ENCODE assay signal across 30 cellular contexts in genomic region chr17:7222972-7223292, GRCh38. TPM values are rescaled to one million over a fixed set of nuclear protein-coding genes. Genes with fewer than 3 reads are reported as not detected.
DNase-seq lines count a peak whose midpoint lies in the region; ATAC-seq, FAIRE-seq and TF ChIP-seq lines count a peak whose summit lies in the region.
"Had no signal": no experiment of that assay in that cellular context is flagged by ENCODE, and none has a peak within 500 bp of the region (broad histone marks: within the 10 kb centered on the region; RNA-seq: fewer than 3 reads in every experiment).

No MANE protein-coding gene starts in this region.

- H3K9me3 ChIP-seq in A549 = no peaks in the 10 kb centered on the region
- no peaks in the 10 kb centered on the region for H3K9me3 ChIP-seq in BLaER1 treated with 17β-estradiol and CSF1 and Interleukin-3, amounts not matched to agents 10 nM and 100 nM (replicated peaks in 1 of 11)
- H3K9me3 ChIP-seq: left lung, psoas muscle, transverse colon had no signal

- peaks cover 26% of the 10 kb centered on the region for H3K4me1 ChIP-seq in A549
- H3K4me1 ChIP-seq in BLaER1 treated with 17β-estradiol and CSF1 and Interleukin-3, amounts not matched to agents 10 nM and 100 nM = peaks cover 31 to 49% (median 42%) of the 10 kb centered on the region in 10 experiments

- TF ChIP-seq RAD21 in A549 (conservative IDR thresholded peaks at IDR 0.05 in 1 of 2, IDR thresholded peaks at IDR 0.05 in 1 of 2) = no peak

- H3K9me3 Mint-ChIP-seq in WTC11 = no peaks in the 10 kb centered on the region
- H3K9me3 Mint-ChIP-seq in nephron = no peaks in the 10 kb centered on the region
- H3K9me3 Mint-ChIP-seq: activated CD4-positive, alpha-beta memory T cell treated with anti-CD3 and anti-CD28 coated beads for 36 hours; activated naive CD4-positive, alpha-beta T cell treated with anti-CD3 and anti-CD28 coated beads, Interleukin-2, amount 10 ng/mL, durations not matched to agents 7 days and 5 days; T-helper 2 cell treated with Interferon-gamma antibody and Interleukin-4, amounts not matched to agents 5 μg/mL and 100 μg/mL, for 36 hours had no signal

- CTCF ChIA-PET in A549 (lab: Yijun Ruan, JAX) (interaction anchor here (0.6 to 10.0 kb wide), 5 partner anchors 8 to 177 kb away, joined by 3 to 169 read pairs (median 15); partner anchors contain the start of genes DVL2, GABARAP and PHF23), WTC11 (lab: Charles Lee) (interaction anchor here (1.0 kb wide), 2 partner anchors 9 to 73 kb away, joined by 3 to 4 read pairs; no protein-coding TSS in a partner anchor)

- peaks cover 64 to 72% (median 67%) of the 10 kb centered on the region in 11 experiments for H3K36me3 ChIP-seq in BLaER1 treated with 17β-estradiol and CSF1 and Interleukin-3, amounts not matched to agents 10 nM and 100 nM

- no peak overlapping the region for H3K27ac ChIP-seq in A549
- no peak overlapping the region for H3K27ac ChIP-seq in BLaER1 treated with 17β-estradiol and CSF1 and Interleukin-3, amounts not matched to agents 10 nM and 100 nM
- H3K27ac ChIP-seq: brain microvascular endothelial cell, left lung, psoas muscle, transverse colon had no signal

- no peak for TF ChIP-seq EP300 in A549 (IDR thresholded peaks at IDR 0.05)

- WGBS in A549 (ENCODE audit: missing lambda C conversion rate) = 87% methylated on average over 7 of the region's 7 CpGs

- FAIRE-seq in A549 (lab: Jason Lieb, UNC) = no peak
- FAIRE-seq: colon, HTR-8/SVneo, islet of Langerhans had no signal

- H3K27me3 ChIP-seq in BLaER1 treated with 17β-estradiol and CSF1 and Interleukin-3, amounts not matched to agents 10 nM and 100 nM = no peaks in the 10 kb centered on the region
- H3K27me3 ChIP-seq: brain microvascular endothelial cell, left lung, transverse colon had no signal

- no peak for TF ChIP-seq CTCF in A549 (IDR thresholded peaks at IDR 0.05)
- TF ChIP-seq CTCF in WTC11 (IDR thresholded peaks at IDR 0.05) = no peak
- no peak for TF ChIP-seq CTCF in nephron (IDR thresholded peaks at IDR 0.05; ENCODE audit: unreplicated experiment in 3 of 3)

- DNase-seq in A549 (ENCODE audit: low read depth in 1 of 2, low spot score in 1 of 2) (no peak), WTC11 (ENCODE audit: low spot score) (peak; percentile 15), NCI-H128 (lab: John Stamatoyannopoulos, UW; ENCODE audit: unreplicated experiment) (no peak)
- DNase-seq: activated CD4-positive, alpha-beta memory T cell treated with anti-CD3 and anti-CD28 coated beads for 36 hours; activated CD4-positive, alpha-beta T cell treated with anti-CD3 and anti-CD28 coated beads for 1 hour; activated naive CD4-positive, alpha-beta T cell treated with anti-CD3 and anti-CD28 coated beads, Interleukin-2, amount 10 ng/mL, durations not matched to agents 7 days and 5 days; amygdala; brain microvascular endothelial cell; Calu3; DND-41; GOT3; KG1; mesendoderm; MM.1S; NCI-H1105 treated with DMSO at 0.1 percent for 48 hours; NCI-H1930; NCI-H2171 treated with DMSO at 0.1 percent for 48 hours; SHP77; stimulated activated CD4-positive, alpha-beta T cell treated with anti-CD3 and anti-CD28 coated beads, Interleukin-4, amount 100 ng/mL, for 4 hours; transverse colon had no signal

- H3K27ac Mint-ChIP-seq in WTC11 = no peak overlapping the region
- H3K27ac Mint-ChIP-seq in nephron = no peak overlapping the region
- H3K27ac Mint-ChIP-seq: activated CD4-positive, alpha-beta memory T cell treated with anti-CD3 and anti-CD28 coated beads for 36 hours; activated naive CD4-positive, alpha-beta T cell treated with anti-CD3 and anti-CD28 coated beads, Interleukin-2, amount 10 ng/mL, durations not matched to agents 7 days and 5 days; T-helper 2 cell treated with Interferon-gamma antibody and Interleukin-4, amounts not matched to agents 5 μg/mL and 100 μg/mL, for 36 hours had no signal

- H3K9ac ChIP-seq in BLaER1 treated with 17β-estradiol and CSF1 and Interleukin-3, amounts not matched to agents 10 nM and 100 nM = peak overlapping the region in 6 of 11 experiments; percentile 18 to 95 (median 93); a peak in 7 of 22 replicates

- H3K4me3 ChIP-seq in A549 = no peak overlapping the region
- H3K4me3 ChIP-seq in BLaER1 treated with 17β-estradiol and CSF1 and Interleukin-3, amounts not matched to agents 10 nM and 100 nM = no peak overlapping the region
- H3K4me3 ChIP-seq: left lung, psoas muscle, transverse colon had no signal

- POLR2A ChIA-PET in A549 (lab: Yijun Ruan, JAX) (interaction anchor here (0.8 to 1.8 kb wide), 3 partner anchors 8 to 17 kb away, joined by 3 read pairs; partner anchors contain the start of genes DVL2 and PHF23), WTC11 (lab: Charles Lee) (no interaction called here)

- peak; percentile 11; the same call in 1 of the 2 replicates for TF ChIP-seq POLR2A in A549 (IDR thresholded peaks at IDR 0.05; ENCODE audit: low read length)

- H3K27me3 Mint-ChIP-seq in WTC11 (ENCODE audit: low read depth) (peaks cover 4% of the 10 kb centered on the region; the same call in 1 of the 2 replicates), nephron (ENCODE audit: low read depth) (peaks cover 4% of the 10 kb centered on the region)
- H3K27me3 Mint-ChIP-seq: activated CD4-positive, alpha-beta memory T cell treated with anti-CD3 and anti-CD28 coated beads for 36 hours had no signal

- peaks cover 14 to 80% (median 44%) of the 10 kb centered on the region in 11 experiments; a peak in 20 of 22 replicates for H4K20me1 ChIP-seq in BLaER1 treated with 17β-estradiol and CSF1 and Interleukin-3, amounts not matched to agents 10 nM and 100 nM

- H3K4me1 Mint-ChIP-seq in WTC11 (peaks cover 27% of the 10 kb centered on the region), nephron (peaks cover 37% of the 10 kb centered on the region)

- H3K36me3 Mint-ChIP-seq in WTC11 (peaks cover 20% of the 10 kb centered on the region), nephron (ENCODE audit: low read depth) (peaks cover 25% of the 10 kb centered on the region)

- ATAC-seq in A549 = no peak
- no peak for ATAC-seq in WTC11
- no peak for ATAC-seq in GM21528 (IDR thresholded peaks at IDR 0.05; ENCODE audit: low FRiP score, unreplicated experiment)
- ATAC-seq in GM19035 (IDR thresholded peaks at IDR 0.05; ENCODE audit: unreplicated experiment) = no peak
- ATAC-seq: left lung, psoas muscle had no signal

- H3K4me2 ChIP-seq in A549 = no peak overlapping the region
- no peak overlapping the region for H3K4me2 ChIP-seq in BLaER1 treated with 17β-estradiol and CSF1 and Interleukin-3, amounts not matched to agents 10 nM and 100 nM

- no peak overlapping the region for H3K4me3 Mint-ChIP-seq in WTC11
- H3K4me3 Mint-ChIP-seq in nephron = peak overlapping the region; percentile 19 to 63 (median 51)
- H3K4me3 Mint-ChIP-seq: activated CD4-positive, alpha-beta memory T cell treated with anti-CD3 and anti-CD28 coated beads for 36 hours; activated naive CD4-positive, alpha-beta T cell treated with anti-CD3 and anti-CD28 coated beads, Interleukin-2, amount 10 ng/mL, durations not matched to agents 7 days and 5 days; T-helper 2 cell treated with Interferon-gamma antibody and Interleukin-4, amounts not matched to agents 5 μg/mL and 100 μg/mL, for 36 hours had no signal

TF ChIP-seq in A549, 52 proteins besides CTCF, POLR2A, EP300 and RAD21 (continues in another document):
- no peak for TF ChIP-seq MAX (IDR thresholded peaks at IDR 0.05)

TF ChIP-seq in WTC11, 78 proteins besides CTCF, POLR2A, EP300 and RAD21 (continues in another document):
- TF ChIP-seq ATF3 (CRISPR knock-in tag; conservative IDR thresholded peaks at IDR 0.05) (no peak), ZNF121 (CRISPR knock-in tag; IDR thresholded peaks at IDR 0.05) (no peak), NR2C2 (CRISPR knock-in tag; IDR thresholded peaks at IDR 0.05) (no peak)

RNA-seq across cellular contexts. Expression of gene ACADVL, which starts 3.2 kb away (rescaled TPM):
- polyA plus RNA-seq in A549 (2011; rRNA removed) (238 and 288 TPM in 2 replicates), A549 (2017; fragmentation: RNase III; extraction: RNeasy Plus Mini Kit Qiagen cat#74134 plus additional on column Dnase treatment) (392 to 429 TPM (median 425 TPM) in 3 replicates)
- polyA plus RNA-seq in A549 (2012; cell fraction: cytosol; rRNA removed) = 382 and 426 TPM in 2 replicates
- polyA plus RNA-seq in A549 (2012; cell fraction: nucleus; rRNA removed) = 3,030 and 3,491 TPM in 2 replicates
- polyA minus RNA-seq in A549 (2011; rRNA and poly(A)+ RNA removed) = 239 and 248 TPM in 2 replicates
- 213 to 236 TPM (median 221 TPM) in 3 replicates for total RNA-seq in WTC11 (2021)

RNA-seq across cellular contexts. Expression of gene DLG4, which starts 3.3 kb away (rescaled TPM):
- polyA plus RNA-seq in A549 (2011; rRNA removed) = 8.3 and 9.2 TPM in 2 replicates
- 10.9 and 12.1 TPM in 2 replicates for polyA plus RNA-seq in A549 (2012; cell fraction: cytosol; rRNA removed)
- polyA plus RNA-seq in A549 (2012; cell fraction: nucleus; rRNA removed) = 29.1 and 29.3 TPM in 2 replicates
- 16.1 to 22.6 TPM (median 21.3 TPM) in 3 replicates for polyA plus RNA-seq in A549 (2017; fragmentation: RNase III; extraction: RNeasy Plus Mini Kit Qiagen cat#74134 plus additional on column Dnase treatment)
- 10.5 and 12.4 TPM in 2 replicates for polyA minus RNA-seq in A549 (2011; rRNA and poly(A)+ RNA removed)
- 47.1 to 59.7 TPM (median 48.0 TPM) in 3 replicates for total RNA-seq in WTC11 (2021)

RNA-seq across cellular contexts. Expression of gene DVL2, which starts 11.4 kb away (rescaled TPM):
- polyA plus RNA-seq in A549 (2011; rRNA removed) (5.7 and 9.6 TPM in 2 replicates), A549 (2017; fragmentation: RNase III; extraction: RNeasy Plus Mini Kit Qiagen cat#74134 plus additional on column Dnase treatment) (30.7 to 40.4 TPM (median 37.7 TPM) in 3 replicates)
- 6.5 and 9.2 TPM in 2 replicates for polyA plus RNA-seq in A549 (2012; cell fraction: cytosol; rRNA removed)
- 13.8 and 22.3 TPM in 2 replicates for polyA plus RNA-seq in A549 (2012; cell fraction: nucleus; rRNA removed)
- polyA minus RNA-seq in A549 (2011; rRNA and poly(A)+ RNA removed) = 27.8 and 36.3 TPM in 2 replicates
- 57.6 to 67.3 TPM (median 59.8 TPM) in 3 replicates for total RNA-seq in WTC11 (2021)

RNA-seq across cellular contexts. Expression of gene PHF23, which starts 16.3 kb away (rescaled TPM):
- polyA plus RNA-seq in A549 (2011; rRNA removed) = 52.1 and 61.2 TPM in 2 replicates
- 43.2 and 48.2 TPM in 2 replicates for polyA plus RNA-seq in A549 (2012; cell fraction: cytosol; rRNA removed)
- polyA plus RNA-seq in A549 (2012; cell fraction: nucleus; rRNA removed) = 28.6 and 32.6 TPM in 2 replicates
- polyA plus RNA-seq in A549 (2017; fragmentation: RNase III; extraction: RNeasy Plus Mini Kit Qiagen cat#74134 plus additional on column Dnase treatment) = 70.9 to 80.2 TPM (median 79.1 TPM) in 3 replicates
- 66.5 and 74.4 TPM in 2 replicates for polyA minus RNA-seq in A549 (2011; rRNA and poly(A)+ RNA removed)
- total RNA-seq in WTC11 (2021) = 45.8 to 50.1 TPM (median 49.1 TPM) in 3 replicates

RNA-seq across cellular contexts. Expression of gene GABARAP, which starts 19.3 kb away (rescaled TPM):
- polyA plus RNA-seq in A549 (2011; rRNA removed) (399 and 502 TPM in 2 replicates), A549 (2017; fragmentation: RNase III; extraction: RNeasy Plus Mini Kit Qiagen cat#74134 plus additional on column Dnase treatment) (431 to 510 TPM (median 504 TPM) in 3 replicates)
- 329 and 360 TPM in 2 replicates for polyA plus RNA-seq in A549 (2012; cell fraction: cytosol; rRNA removed)
- 93.2 and 184 TPM in 2 replicates for polyA plus RNA-seq in A549 (2012; cell fraction: nucleus; rRNA removed)
- 305 and 331 TPM in 2 replicates for polyA minus RNA-seq in A549 (2011; rRNA and poly(A)+ RNA removed)
- 228 to 247 TPM (median 238 TPM) in 3 replicates for total RNA-seq in WTC11 (2021)
